Comparison of ENCODE assay signal across 22 cellular contexts in the genomic region with DNA sequence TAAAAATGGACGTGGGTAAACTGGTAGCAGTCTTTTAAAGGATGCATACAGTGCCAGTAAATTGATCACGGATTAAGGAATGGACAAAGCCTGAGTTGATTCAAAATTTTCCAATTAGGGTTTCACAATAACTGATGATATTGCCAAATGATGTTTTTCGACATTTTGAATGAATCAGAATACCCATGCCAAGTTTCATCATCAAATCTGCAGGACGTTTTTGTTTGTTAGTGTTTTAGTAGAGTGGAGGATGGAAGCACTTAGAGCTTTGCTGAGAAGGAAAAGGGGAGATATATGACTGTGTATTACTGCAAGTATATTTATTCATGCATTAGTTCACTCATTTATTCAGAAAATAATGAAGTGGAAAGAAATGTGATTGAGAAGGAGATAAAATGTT.
"Had no signal": no experiment of that assay in that cellular context is flagged by ENCODE, and none has a peak within 500 bp of the region (broad histone marks: within the 10 kb centered on the region; RNA-seq: fewer than 3 reads in every experiment).

No MANE protein-coding gene starts in this region.

- H3K27ac Mint-ChIP-seq: activated naive CD4-positive, alpha-beta T cell treated with anti-CD3 and anti-CD28 coated beads, Interleukin-2, amount 50 U/mL, for 72 hours; activated T-helper 17 cell treated with anti-CD3 and anti-CD28 coated beads, Interleukin-2, amount 50 U/mL, for 72 hours; natural killer cell; T-helper 1 cell treated with Interleukin-12 subunit alpha and Interleukin-12 subunit beta and Interleukin-4 antibody, amounts not matched to agents 30 μg/mL and 1 μg/mL, for 36 hours; WTC11 had no signal

- H3K36me3 ChIP-seq: adrenal gland, esophagus squamous epithelium, left ventricle myocardium inferior, thyroid gland, upper lobe of right lung had no signal

- H3K9me3 ChIP-seq: adrenal gland, esophagus squamous epithelium, left ventricle myocardium inferior, thyroid gland, upper lobe of right lung had no signal

- H3K4me1 ChIP-seq: adrenal gland, esophagus squamous epithelium, foreskin keratinocyte, left ventricle myocardium inferior, thyroid gland, upper lobe of right lung had no signal

- H3K4me3 Mint-ChIP-seq: activated T-helper 17 cell treated with anti-CD3 and anti-CD28 coated beads, Interleukin-2, amount 50 U/mL, for 72 hours; natural killer cell; T-helper 1 cell treated with Interleukin-12 subunit alpha and Interleukin-12 subunit beta and Interleukin-4 antibody, amounts not matched to agents 30 μg/mL and 1 μg/mL, for 36 hours; WTC11 had no signal

- H3K4me3 ChIP-seq: adrenal gland, coronary artery, esophagus squamous epithelium, left ventricle myocardium inferior, thyroid gland, upper lobe of right lung had no signal

- H3K36me3 Mint-ChIP-seq: activated naive CD4-positive, alpha-beta T cell treated with anti-CD3 and anti-CD28 coated beads, Interleukin-2, amount 50 U/mL, for 72 hours; natural killer cell; WTC11 had no signal

- ATAC-seq: activated naive CD4-positive, alpha-beta T cell treated with anti-CD3 and anti-CD28 coated beads, Interleukin-2, amount 50 U/mL, for 72 hours; activated T-helper 17 cell treated with anti-CD3 and anti-CD28 coated beads, Interleukin-2, amount 50 U/mL, for 72 hours; foreskin keratinocyte; natural killer cell; stimulated activated naive CD8-positive, alpha-beta T cell treated with anti-CD3 and anti-CD28 coated beads, Interleukin-15, Interleukin-2, amounts not matched to agents 100 U/mL and 50 U/mL, for 24 hours; upper lobe of right lung; WTC11 had no signal

- FAIRE-seq: astrocyte had no signal

- H3K4me1 Mint-ChIP-seq: activated T-helper 17 cell treated with anti-CD3 and anti-CD28 coated beads, Interleukin-2, amount 50 U/mL, for 72 hours; natural killer cell; WTC11 had no signal

- H3K27ac ChIP-seq: adrenal gland, coronary artery, esophagus squamous epithelium, foreskin keratinocyte, left ventricle myocardium inferior, thyroid gland, upper lobe of right lung had no signal

- DNase-seq: activated T-cell treated with anti-CD3 and anti-CD28 coated beads, Interleukin-2, amount 50 U/mL, for 1 hour; adrenal gland; cerebellar nuclear complex; esophagus squamous epithelium; foreskin keratinocyte; hippocampal formation; left ventricle myocardium inferior; midbrain; natural killer cell; stimulated activated CD4-positive, alpha-beta T cell treated with anti-CD3 and anti-CD28 coated beads, Interleukin-12 subunit alpha, Interleukin-12 subunit beta, amount 100 ng/mL, for 4 hours; stimulated activated CD4-positive, alpha-beta T cell treated with anti-CD3 and anti-CD28 coated beads, Interleukin-4, amount 100 ng/mL, for 4 hours; stimulated activated naive CD8-positive, alpha-beta T cell treated with anti-CD3 and anti-CD28 coated beads, Interleukin-15, Interleukin-2, amounts not matched to agents 100 U/mL and 50 U/mL, for 24 hours; substantia nigra; T1000; thyroid gland; upper lobe of right lung had no signal

- H3K27me3 ChIP-seq: adrenal gland, esophagus squamous epithelium, foreskin keratinocyte, thyroid gland, upper lobe of right lung had no signal

- H3K9me3 Mint-ChIP-seq: activated naive CD4-positive, alpha-beta T cell treated with anti-CD3 and anti-CD28 coated beads, Interleukin-2, amount 50 U/mL, for 72 hours; T-helper 1 cell treated with Interleukin-12 subunit alpha and Interleukin-12 subunit beta and Interleukin-4 antibody, amounts not matched to agents 30 μg/mL and 1 μg/mL, for 36 hours; WTC11 had no signal
